ENCODE assay signal across 20 cellular contexts in the genomic region with DNA sequence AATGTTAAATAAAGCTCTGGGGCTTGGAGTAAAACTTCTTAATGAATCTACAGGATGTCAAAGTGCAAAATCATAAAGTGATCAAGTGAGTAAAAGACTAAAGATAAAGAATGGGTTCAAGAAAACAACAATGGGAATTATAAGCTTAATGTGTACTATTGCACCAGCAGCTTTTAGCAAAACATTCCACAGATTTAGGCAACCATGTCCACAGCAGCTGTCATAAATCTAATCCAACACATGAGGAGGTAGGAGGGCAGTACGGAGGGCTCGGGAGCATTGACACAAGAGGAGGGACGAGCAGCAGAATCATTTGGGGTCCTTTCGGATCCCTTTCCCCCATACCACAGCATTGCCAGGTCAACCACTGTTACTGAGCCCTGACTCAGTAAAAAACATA.
"Had no signal": no experiment of that assay in that cellular context is flagged by ENCODE, and none has a peak within 500 bp of the region (broad histone marks: within the 10 kb centered on the region; RNA-seq: fewer than 3 reads in every experiment).

No MANE protein-coding gene starts in this region.

- H3K4me3 Mint-ChIP-seq: activated CD4-positive, alpha-beta T cell treated with anti-CD3 and anti-CD28 coated beads, Interleukin-2, amount 10 ng/mL, durations not matched to agents 7 days and 5 days; activated CD8-positive, alpha-beta T cell treated with anti-CD3 and anti-CD28 coated beads, Interleukin-2, amount 10 ng/mL, durations not matched to agents 7 days and 5 days; activated naive CD8-positive, alpha-beta T cell treated with anti-CD3 and anti-CD28 coated beads, Interleukin-2, amount 10 ng/mL, durations not matched to agents 7 days and 5 days; activated T-cell treated with anti-CD3 and anti-CD28 coated beads, Interleukin-2, amount 50 U/mL, for 24 hours; brain; natural killer cell; T-cell had no signal

- H3K27ac Mint-ChIP-seq: activated CD4-positive, alpha-beta T cell treated with anti-CD3 and anti-CD28 coated beads, Interleukin-2, amount 10 ng/mL, durations not matched to agents 7 days and 5 days; activated CD8-positive, alpha-beta T cell treated with anti-CD3 and anti-CD28 coated beads, Interleukin-2, amount 10 ng/mL, durations not matched to agents 7 days and 5 days; activated naive CD8-positive, alpha-beta T cell treated with anti-CD3 and anti-CD28 coated beads, Interleukin-2, amount 10 ng/mL, durations not matched to agents 7 days and 5 days; activated T-cell treated with anti-CD3 and anti-CD28 coated beads, Interleukin-2, amount 50 U/mL, for 24 hours; activated T-helper 2 cell treated with anti-CD3 and anti-CD28 coated beads, Interferon-gamma antibody, Interleukin-2, Interleukin-4, amounts not matched to agents 10 μg/mL and 5 μg/mL and 100 μg/mL, durations not matched to agents 14 hours and 24 hours and 36 hours; brain; natural killer cell; T-cell had no signal

- H3K36me3 Mint-ChIP-seq: activated naive CD8-positive, alpha-beta T cell treated with anti-CD3 and anti-CD28 coated beads, Interleukin-2, amount 10 ng/mL, durations not matched to agents 7 days and 5 days; natural killer cell; T-cell had no signal

- H3K4me1 ChIP-seq: gastroesophageal sphincter had no signal

- H3K9me3 ChIP-seq: gastroesophageal sphincter, heart left ventricle had no signal

- H3K4me3 ChIP-seq: dorsolateral prefrontal cortex, gastroesophageal sphincter, heart left ventricle had no signal

- H3K4me1 Mint-ChIP-seq: activated CD4-positive, alpha-beta T cell treated with anti-CD3 and anti-CD28 coated beads, Interleukin-2, amount 10 ng/mL, durations not matched to agents 7 days and 5 days; activated naive CD8-positive, alpha-beta T cell treated with anti-CD3 and anti-CD28 coated beads, Interleukin-2, amount 10 ng/mL, durations not matched to agents 7 days and 5 days; natural killer cell; T-cell had no signal

- H3K36me3 ChIP-seq: gastroesophageal sphincter, heart left ventricle had no signal

- DNase-seq: activated CD4-positive, alpha-beta T cell treated with anti-CD3 and anti-CD28 coated beads, Interleukin-2, amount 10 ng/mL, durations not matched to agents 7 days and 5 days; activated CD8-positive, alpha-beta T cell treated with anti-CD3 and anti-CD28 coated beads, Interleukin-2, amount 10 ng/mL, durations not matched to agents 7 days and 5 days; activated naive CD4-positive, alpha-beta T cell treated with Interleukin-2 at 50 U/mL for 16 hours; activated naive CD8-positive, alpha-beta T cell treated with anti-CD3 and anti-CD28 coated beads, Interleukin-2, amount 10 ng/mL, durations not matched to agents 7 days and 5 days; activated T-cell treated with anti-CD3 and anti-CD28 coated beads, Interleukin-2, amount 50 U/mL, for 24 hours; anterior cingulate cortex; caudate nucleus; dorsolateral prefrontal cortex; heart left ventricle; mesendoderm; natural killer cell; retina; stimulated activated CD4-positive, alpha-beta T cell treated with anti-CD3 and anti-CD28 coated beads, Interleukin-12 subunit alpha, Interleukin-12 subunit beta, amount 100 ng/mL, for 4 hours; stimulated activated CD4-positive, alpha-beta T cell treated with anti-CD3 and anti-CD28 coated beads, Interleukin-1b, Interleukin-23, amount 100 ng/mL, for 48 hours; stimulated activated CD8-positive, alpha-beta memory T cell treated with anti-CD3 and anti-CD28 coated beads, Interleukin-4, amount 100 ng/mL, for 48 hours; stimulated activated naive CD4-positive, alpha-beta T cell; T-cell had no signal

- H3K9me3 Mint-ChIP-seq: activated CD4-positive, alpha-beta T cell treated with anti-CD3 and anti-CD28 coated beads, Interleukin-2, amount 10 ng/mL, durations not matched to agents 7 days and 5 days; activated naive CD8-positive, alpha-beta T cell treated with anti-CD3 and anti-CD28 coated beads, Interleukin-2, amount 10 ng/mL, durations not matched to agents 7 days and 5 days; activated T-cell treated with anti-CD3 and anti-CD28 coated beads, Interleukin-2, amount 50 U/mL, for 24 hours; activated T-helper 2 cell treated with anti-CD3 and anti-CD28 coated beads, Interferon-gamma antibody, Interleukin-2, Interleukin-4, amounts not matched to agents 10 μg/mL and 5 μg/mL and 100 μg/mL, durations not matched to agents 14 hours and 24 hours and 36 hours had no signal

- H3K27me3 Mint-ChIP-seq: activated CD4-positive, alpha-beta T cell treated with anti-CD3 and anti-CD28 coated beads, Interleukin-2, amount 10 ng/mL, durations not matched to agents 7 days and 5 days; activated naive CD8-positive, alpha-beta T cell treated with anti-CD3 and anti-CD28 coated beads, Interleukin-2, amount 10 ng/mL, durations not matched to agents 7 days and 5 days; activated T-cell treated with anti-CD3 and anti-CD28 coated beads, Interleukin-2, amount 50 U/mL, for 24 hours; brain; T-cell had no signal

- H3K27me3 ChIP-seq: dorsolateral prefrontal cortex, gastroesophageal sphincter, heart left ventricle had no signal
